In the genomic region with DNA sequence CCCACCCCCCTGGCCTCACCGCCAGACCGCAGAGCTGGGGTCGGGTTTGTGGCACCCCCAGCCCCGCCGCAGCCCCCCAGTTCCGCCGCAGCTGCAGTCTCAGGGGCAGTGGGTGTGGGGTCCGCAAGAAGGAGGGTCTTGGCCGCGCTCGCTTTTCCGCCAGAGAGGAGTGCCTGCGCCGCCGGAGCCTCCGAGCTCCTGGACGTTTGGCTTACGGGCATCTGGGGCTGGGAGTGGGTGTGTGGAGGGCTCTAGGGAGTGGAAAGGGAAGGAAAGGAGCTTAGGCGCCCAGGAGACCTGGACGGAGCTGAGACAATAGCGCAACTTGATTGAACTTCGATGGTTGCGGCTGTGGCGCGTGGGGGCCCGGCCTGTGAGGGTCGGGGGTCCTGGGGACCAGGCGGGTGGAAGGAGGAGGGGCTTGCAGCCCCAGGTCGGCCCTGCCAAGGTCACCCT, we compare ENCODE assay signal across 7 cellular contexts.
DNase-seq lines count a peak whose midpoint lies in the region; ATAC-seq and TF ChIP-seq lines count a peak whose summit lies in the region.

No MANE protein-coding gene starts in this region.

- peak; percentile 22 to 30 for ATAC-seq in activated T-cell treated with anti-CD3 and anti-CD28 coated beads, Interleukin-2, amount 50 U/mL, for 72 hours (replicated peaks in 1 of 2)
- no peak for ATAC-seq in HG02642 (IDR thresholded peaks at IDR 0.05; ENCODE audit: poor library complexity, unreplicated experiment)

- H3K4me3 Mint-ChIP-seq in activated T-cell treated with anti-CD3 and anti-CD28 coated beads, Interleukin-2, amount 50 U/mL, for 72 hours: peak overlapping the region; percentile 86 to 87

- peak overlapping the region; percentile 26 to 76 (median 27) for H3K9ac ChIP-seq in skeletal muscle tissue (ENCODE audit: low read depth in 1 of 3, low read length in 3 of 3)

- no peak overlapping the region for H3K27ac Mint-ChIP-seq in activated T-cell treated with anti-CD3 and anti-CD28 coated beads, Interleukin-2, amount 50 U/mL, for 72 hours

- H3K27ac ChIP-seq in iPS DF 6.9 (ENCODE audit: low read length) (no peak overlapping the region), skeletal muscle tissue (ENCODE audit: low read depth, low read length) (peak overlapping the region; percentile 31)

- no peak for TF ChIP-seq CTCF in HFF-Myc (IDR thresholded peaks at IDR 0.05; ENCODE audit: low read depth, low read length, missing control alignments)

- H3K9me3 Mint-ChIP-seq in activated T-cell treated with anti-CD3 and anti-CD28 coated beads, Interleukin-2, amount 50 U/mL, for 72 hours: no peaks in the 10 kb centered on the region

- in situ Hi-C loops in G401 (cut with HindIII; ENCODE audit: low sequenced_read_pairs): no loop called here

- no peak for DNase-seq in HFF-Myc (ENCODE audit: extremely low read depth, low read depth)
- DNase-seq in activated T-cell treated with anti-CD3 and anti-CD28 coated beads, Interleukin-2, amount 50 U/mL, for 72 hours: peak in 1 of 2 donors; percentile 7
- no peak for DNase-seq in iPS DF 6.9 (ENCODE audit: low read depth, low spot score)
- DNase-seq in NCI-H1930 (lab: John Stamatoyannopoulos, UW): no peak
- DNase-seq in G401 (ENCODE audit: low spot score): no peak

- WGBS in iPS DF 6.9 (ENCODE audit: insufficient coverage, insufficient read length): no CpG with 5 or more reads among the region's 29 CpGs

- H3K4me3 ChIP-seq in HFF-Myc (replicated peaks; ENCODE audit: low read depth, low read length) (peak overlapping the region; percentile 36), iPS DF 6.9 (ENCODE audit: low read length) (peak overlapping the region; percentile 82), skeletal muscle tissue (ENCODE audit: low read length in 3 of 3) (peak overlapping the region; percentile 62 to 76 (median 67))

- H3K4me1 ChIP-seq in iPS DF 6.9 (ENCODE audit: control insufficient read depth, insufficient read depth, low read length): peaks cover 24% of the 10 kb centered on the region
- H3K4me1 ChIP-seq in skeletal muscle tissue (ENCODE audit: control insufficient read depth in 3 of 3, insufficient read depth in 3 of 3, low read length in 3 of 3): peaks cover 38 to 46% (median 41%) of the 10 kb centered on the region in 3 donors

- no peaks in the 10 kb centered on the region for H3K27me3 ChIP-seq in iPS DF 6.9 (ENCODE audit: control insufficient read depth, insufficient read depth, low read length)
- H3K27me3 ChIP-seq in skeletal muscle tissue (ENCODE audit: control insufficient read depth in 3 of 3, insufficient read depth in 3 of 3, low read length in 3 of 3): peaks cover 4 to 12% (median 5%) of the 10 kb centered on the region in 3 donors

- H3K36me3 ChIP-seq in iPS DF 6.9 (ENCODE audit: control insufficient read depth, insufficient read depth, low read length) (no peaks in the 10 kb centered on the region), skeletal muscle tissue (ENCODE audit: control insufficient read depth in 3 of 3, insufficient read depth in 3 of 3, low read length in 3 of 3) (no peaks in the 10 kb centered on the region)

- peaks cover 18% of the 10 kb centered on the region for H3K4me1 Mint-ChIP-seq in activated T-cell treated with anti-CD3 and anti-CD28 coated beads, Interleukin-2, amount 50 U/mL, for 72 hours (ENCODE audit: low read depth)

- no peaks in the 10 kb centered on the region for H3K9me3 ChIP-seq in iPS DF 6.9 (ENCODE audit: control insufficient read depth, insufficient read depth, low read length)
- no peaks in the 10 kb centered on the region for H3K9me3 ChIP-seq in skeletal muscle tissue (ENCODE audit: control insufficient read depth in 3 of 3, low read length in 3 of 3)

- peaks cover 40% of the 10 kb centered on the region for H3K27me3 Mint-ChIP-seq in activated T-cell treated with anti-CD3 and anti-CD28 coated beads, Interleukin-2, amount 50 U/mL, for 72 hours (ENCODE audit: low read depth)

- H3K36me3 Mint-ChIP-seq in activated T-cell treated with anti-CD3 and anti-CD28 coated beads, Interleukin-2, amount 50 U/mL, for 72 hours (ENCODE audit: insufficient read depth in 2 of 2): no peaks in the 10 kb centered on the region
